Comparison of ENCODE assay signal across 16 cellular contexts in the genomic region with DNA sequence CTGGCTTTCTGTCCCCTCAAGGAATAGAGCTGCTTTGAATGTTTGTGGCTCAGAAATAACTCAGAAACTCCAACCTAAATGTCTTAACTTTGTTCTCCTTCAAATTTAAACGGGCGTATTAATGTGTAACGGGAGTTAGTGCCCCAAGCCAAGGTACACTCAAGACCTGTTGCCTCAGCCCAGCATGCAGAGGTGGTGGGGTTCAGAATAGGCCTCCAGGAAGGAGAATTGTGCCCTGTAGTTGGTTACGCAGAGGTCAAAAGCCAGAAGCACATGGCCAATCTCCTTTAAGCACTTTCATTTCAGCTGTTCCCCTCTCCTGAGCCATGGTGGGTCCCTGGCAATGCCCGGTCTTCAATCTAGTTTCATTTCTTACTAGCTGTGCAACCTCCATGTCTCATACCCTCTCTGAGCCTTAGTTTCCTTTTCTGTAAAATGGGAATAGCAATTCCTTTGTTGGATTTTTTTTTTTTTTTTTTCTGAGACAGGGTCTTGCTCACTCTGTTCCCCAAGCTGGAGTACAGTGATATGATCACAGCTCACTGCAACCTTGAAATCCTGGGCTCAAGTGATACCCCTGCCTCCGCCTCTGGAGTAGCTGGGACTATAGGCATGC.
"Had no signal": no experiment of that assay in that cellular context is flagged by ENCODE, and none has a peak within 500 bp of the region (broad histone marks: within the 10 kb centered on the region; RNA-seq: fewer than 3 reads in every experiment).

No MANE protein-coding gene starts in this region.

- H3K36me3 Mint-ChIP-seq: activated CD8-positive, alpha-beta memory T cell treated with anti-CD3 and anti-CD28 coated beads, Interleukin-2, amount 10 ng/mL, durations not matched to agents 7 days and 5 days; activated naive CD4-positive, alpha-beta T cell treated with anti-CD3 and anti-CD28 coated beads, Interleukin-2, amount 50 U/mL, for 24 hours; natural killer cell treated with Interleukin-12 subunit alpha and Interleukin-12 subunit beta and Interleukin-15 and Interleukin-18, amount 100 ng/mL, for 72 hours had no signal

- H3K27me3 Mint-ChIP-seq: natural killer cell treated with Interleukin-12 subunit alpha and Interleukin-12 subunit beta and Interleukin-15 and Interleukin-18, amount 100 ng/mL, for 72 hours had no signal

- H3K27ac ChIP-seq: cardiac muscle cell, dorsolateral prefrontal cortex, hepatocyte, left ventricle myocardium inferior, thyroid gland, WERI-Rb-1 had no signal

- DNase-seq: activated CD4-positive, alpha-beta T cell treated with anti-CD3 and anti-CD28 coated beads, Interleukin-2, amount 50 U/mL, for 48 hours; activated CD8-positive, alpha-beta memory T cell treated with anti-CD3 and anti-CD28 coated beads, Interleukin-2, amount 10 ng/mL, durations not matched to agents 7 days and 5 days; activated T-cell treated with anti-CD3 and anti-CD28 coated beads, Interleukin-2, amount 50 U/mL, for 1 hour; dorsolateral prefrontal cortex; endodermal cell; left ventricle myocardium inferior; stimulated activated CD4-positive, alpha-beta T cell treated with anti-CD3 and anti-CD28 coated beads, Interleukin-12 subunit alpha, Interleukin-12 subunit beta, amount 100 ng/mL, for 4 hours; T-helper 17 cell; thyroid gland; WERI-Rb-1 had no signal

- ATAC-seq: activated CD8-positive, alpha-beta memory T cell treated with anti-CD3 and anti-CD28 coated beads, Interleukin-2, amount 10 ng/mL, durations not matched to agents 7 days and 5 days; natural killer cell treated with Interleukin-12 subunit alpha and Interleukin-12 subunit beta and Interleukin-15 and Interleukin-18, amount 100 ng/mL, for 72 hours; stimulated activated effector memory CD8-positive, alpha-beta T cell treated with anti-CD3 and anti-CD28 coated beads, Interleukin-12 subunit alpha, Interleukin-12 subunit beta, amount 100 ng/mL, for 72 hours; T-helper 17 cell had no signal

- H3K27ac Mint-ChIP-seq: activated CD8-positive, alpha-beta memory T cell treated with anti-CD3 and anti-CD28 coated beads, Interleukin-2, amount 10 ng/mL, durations not matched to agents 7 days and 5 days; activated naive CD4-positive, alpha-beta T cell treated with anti-CD3 and anti-CD28 coated beads, Interleukin-2, amount 50 U/mL, for 24 hours; endodermal cell; natural killer cell treated with Interleukin-12 subunit alpha and Interleukin-12 subunit beta and Interleukin-15 and Interleukin-18, amount 100 ng/mL, for 72 hours; stimulated activated effector memory CD8-positive, alpha-beta T cell treated with anti-CD3 and anti-CD28 coated beads, Interleukin-12 subunit alpha, Interleukin-12 subunit beta, amount 100 ng/mL, for 72 hours; T-helper 17 cell had no signal

- FAIRE-seq: keratinocyte had no signal

- H3K9me3 Mint-ChIP-seq: activated naive CD4-positive, alpha-beta T cell treated with anti-CD3 and anti-CD28 coated beads, Interleukin-2, amount 50 U/mL, for 24 hours; endodermal cell; natural killer cell treated with Interleukin-12 subunit alpha and Interleukin-12 subunit beta and Interleukin-15 and Interleukin-18, amount 100 ng/mL, for 72 hours; stimulated activated effector memory CD8-positive, alpha-beta T cell treated with anti-CD3 and anti-CD28 coated beads, Interleukin-12 subunit alpha, Interleukin-12 subunit beta, amount 100 ng/mL, for 72 hours had no signal

- H3K27me3 ChIP-seq: cardiac muscle cell, dorsolateral prefrontal cortex, hepatocyte, thyroid gland had no signal

- H3K4me3 ChIP-seq: cardiac muscle cell, hepatocyte, left ventricle myocardium inferior, thyroid gland had no signal

- H3K4me3 Mint-ChIP-seq: activated CD8-positive, alpha-beta memory T cell treated with anti-CD3 and anti-CD28 coated beads, Interleukin-2, amount 10 ng/mL, durations not matched to agents 7 days and 5 days; activated naive CD4-positive, alpha-beta T cell treated with anti-CD3 and anti-CD28 coated beads, Interleukin-2, amount 50 U/mL, for 24 hours; endodermal cell; natural killer cell treated with Interleukin-12 subunit alpha and Interleukin-12 subunit beta and Interleukin-15 and Interleukin-18, amount 100 ng/mL, for 72 hours; stimulated activated effector memory CD8-positive, alpha-beta T cell treated with anti-CD3 and anti-CD28 coated beads, Interleukin-12 subunit alpha, Interleukin-12 subunit beta, amount 100 ng/mL, for 72 hours; T-helper 17 cell had no signal

- H3K4me2 ChIP-seq: hepatocyte had no signal

- H2AFZ ChIP-seq: hepatocyte had no signal

- H3K36me3 ChIP-seq: cardiac muscle cell, thyroid gland, WERI-Rb-1 had no signal

- H3K9me3 ChIP-seq: left ventricle myocardium inferior, thyroid gland had no signal
